Comparison of ENCODE assay signal across 15 cellular contexts in genomic region chr1:7672864-7673263, GRCh38.
DNase-seq lines count a peak whose midpoint lies in the region; ATAC-seq and TF ChIP-seq lines count a peak whose summit lies in the region.
"Had no signal": no experiment of that assay in that cellular context is flagged by ENCODE, and none has a peak within 500 bp of the region (broad histone marks: within the 10 kb centered on the region; RNA-seq: fewer than 3 reads in every experiment).

No MANE protein-coding gene starts in this region.

- no peak overlapping the region for H3K27ac ChIP-seq in KMS-11

- H3K27me3 ChIP-seq in KMS-11 (ENCODE audit: insufficient read depth, low read depth) = peaks cover 16% of the 10 kb centered on the region; the same call in 1 of the 2 replicates

- no peaks in the 10 kb centered on the region for H3K27me3 Mint-ChIP-seq in brain

- H3K4me3 Mint-ChIP-seq in brain = no peak overlapping the region

- no peaks in the 10 kb centered on the region for H4K20me1 ChIP-seq in KMS-11 (ENCODE audit: insufficient read depth)

- no peak for TF ChIP-seq CTCF in KMS-11 (conservative IDR thresholded peaks at IDR 0.05; ENCODE audit: low read depth, low read length)
- TF ChIP-seq CTCF in brain (conservative IDR thresholded peaks at IDR 0.05) = no peak

- peak overlapping the region; percentile 66 for H2AFZ ChIP-seq in KMS-11 (ENCODE audit: low read depth)

- no peak for DNase-seq in left ventricle myocardium superior
- no peak for DNase-seq in left cardiac atrium
- DNase-seq in NCI-H2196 (lab: John Stamatoyannopoulos, UW; ENCODE audit: unreplicated experiment) = no peak
- DNase-seq in NK-92 treated with Interleukin-12 subunit alpha and Interleukin-12 subunit beta, amount 100 ng/mL, for 24 hours (lab: John Stamatoyannopoulos, UW) = no peak
- DNase-seq: ACHN; Calu3; CD4-positive, CD25-positive, alpha-beta regulatory T cell; GOT3; NCI-H1105; NCI-H524 treated with DMSO at 0.1 percent for 48 hours had no signal

- peaks cover 0 to 5% (median 0%) of the 10 kb centered on the region in 5 experiments for H3K9me3 Mint-ChIP-seq in brain

- ATAC-seq in left ventricle myocardium superior = peak; percentile 54
- ATAC-seq in left cardiac atrium = no peak
- no peak for ATAC-seq in HG02884 (IDR thresholded peaks at IDR 0.05; ENCODE audit: unreplicated experiment)
- ATAC-seq: HCT116, Panc1 had no signal

- no peak overlapping the region for H3K4me3 ChIP-seq in KMS-11 (IDR thresholded peaks at IDR 0.05; ENCODE audit: insufficient read depth, low read depth, low read length)

- intact Hi-C loops in left ventricle myocardium superior (cut with micrococcal nuclease) (no loop called here), left cardiac atrium (cut with DNase I) (no loop called here)

- peak overlapping the region; percentile 5; the same call in 1 of the 2 replicates for H3K9ac ChIP-seq in KMS-11

- H3K36me3 ChIP-seq in KMS-11 (ENCODE audit: insufficient read depth) = no peaks in the 10 kb centered on the region

- H3K4me1 ChIP-seq in KMS-11 (ENCODE audit: low read depth, poor library complexity, severe bottlenecking) = peaks cover 15% of the 10 kb centered on the region

- peaks cover 59% of the 10 kb centered on the region for H3K4me1 Mint-ChIP-seq in brain

- H3K79me2 ChIP-seq in KMS-11 (ENCODE audit: insufficient read depth, low read depth) = no peaks in the 10 kb centered on the region

- H3K4me2 ChIP-seq in KMS-11 = no peak overlapping the region; the same call in 1 of the 2 replicates

- H3K36me3 Mint-ChIP-seq in brain = peaks cover 4% of the 10 kb centered on the region
- H3K36me3 Mint-ChIP-seq: CD4-positive, CD25-positive, alpha-beta regulatory T cell had no signal

- peak overlapping the region in 4 of 5 experiments; percentile 43 to 100 (median 62) for H3K27ac Mint-ChIP-seq in brain
